ENCODE assay signal across 1 cellular context in the genomic region with DNA sequence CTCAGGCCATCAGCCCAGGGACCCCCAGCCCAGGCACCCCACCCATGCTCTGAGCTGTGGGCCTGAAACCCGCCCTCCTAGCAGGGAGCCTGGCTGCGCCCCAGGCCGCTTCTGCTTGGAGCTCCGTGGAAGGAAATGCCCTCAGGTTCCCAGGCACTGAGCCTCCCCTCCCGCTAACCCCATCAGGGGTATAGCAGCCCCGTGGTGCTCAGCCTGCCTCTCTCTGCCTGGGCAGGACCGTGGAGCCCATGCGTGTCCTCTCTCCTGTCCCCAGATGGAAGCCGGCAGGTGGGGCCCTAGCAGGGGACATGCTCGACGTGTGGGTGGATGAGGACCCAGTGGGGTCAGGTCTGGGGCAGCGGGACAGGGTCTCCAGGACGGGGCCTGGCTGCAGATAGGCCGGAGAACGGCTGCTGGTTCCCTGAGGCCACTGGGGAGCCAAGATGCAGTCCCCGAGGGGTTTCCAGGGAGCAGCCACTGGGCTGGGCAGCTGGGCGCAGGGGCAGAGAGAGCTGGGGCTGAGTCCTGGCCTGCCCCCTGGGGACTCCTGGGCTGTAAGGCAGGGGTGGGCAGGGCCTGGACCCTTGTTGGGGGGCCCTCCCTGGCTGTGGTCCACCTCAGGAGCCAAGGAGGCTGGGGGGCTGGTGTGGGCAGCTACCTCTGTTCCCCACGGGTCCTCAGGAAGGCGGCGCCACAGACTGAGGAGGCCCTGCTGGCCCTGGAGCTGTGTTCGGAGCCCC.
TF ChIP-seq lines count a peak whose summit lies in the region.

No MANE protein-coding gene starts in this region.

TF ChIP-seq in HEK293, 187 proteins besides CTCF, POLR2A, EP300 and RAD21 (continued from another document):
- TF ChIP-seq, protein P1, sequence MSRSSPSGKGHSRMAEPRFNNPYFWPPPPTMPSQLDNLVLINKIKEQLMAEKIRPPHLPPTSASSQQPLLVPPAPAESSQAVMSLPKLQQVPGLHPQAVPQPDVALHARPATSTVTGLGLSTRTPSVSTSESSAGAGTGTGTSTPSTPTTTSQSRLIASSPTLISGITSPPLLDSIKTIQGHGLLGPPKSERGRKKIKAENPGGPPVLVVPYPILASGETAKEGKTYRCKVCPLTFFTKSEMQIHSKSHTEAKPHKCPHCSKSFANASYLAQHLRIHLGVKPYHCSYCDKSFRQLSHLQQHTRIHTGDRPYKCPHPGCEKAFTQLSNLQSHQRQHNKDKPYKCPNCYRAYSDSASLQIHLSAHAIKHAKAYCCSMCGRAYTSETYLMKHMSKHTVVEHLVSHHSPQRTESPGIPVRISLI (tag by site-specific recombination; IDR thresholded peaks at IDR 0.05) = no peak
- TF ChIP-seq ZNF184 (tag by site-specific recombination; IDR thresholded peaks at IDR 0.05) (no peak), GLIS1 (tag by site-specific recombination; IDR thresholded peaks at IDR 0.05) (peak; percentile 47; the same call in 1 of the 2 replicates), ZBTB48 (tag by site-specific recombination; IDR thresholded peaks at IDR 0.05) (no peak)
